In genomic region chr2:206260427-206261012, GRCh38 we compare ENCODE assay signal across 9 cellular contexts. TPM values are rescaled to one million over a fixed set of nuclear protein-coding genes. Genes with fewer than 3 reads are reported as not detected.
DNase-seq lines count a peak whose midpoint lies in the region; ATAC-seq and TF ChIP-seq lines count a peak whose summit lies in the region.
"Had no signal": no experiment of that assay in that cellular context is flagged by ENCODE, and none has a peak within 500 bp of the region (broad histone marks: within the 10 kb centered on the region; RNA-seq: fewer than 3 reads in every experiment).

No MANE protein-coding gene starts in this region.

- peak; percentile 48 for DNase-seq in SK-N-SH
- DNase-seq in heart right ventricle = no peak
- no peak for DNase-seq in stimulated activated CD4-positive, alpha-beta T cell treated with anti-CD3 and anti-CD28 coated beads, Interleukin-2, amount 100 ng/mL, for 48 hours
- no peak for DNase-seq in epidermal melanocyte (ENCODE audit: insufficient read length, low spot score)
- DNase-seq in activated gamma-delta T cell (lab: John Stamatoyannopoulos, UW) = no peak
- DNase-seq: left cardiac atrium had no signal

- H3F3A ChIP-seq in SK-N-SH (replicated peaks; ENCODE audit: insufficient read depth) = no peaks in the 10 kb centered on the region

- POLR2A ChIA-PET in SK-N-SH (lab: Yijun Ruan, JAX) = no interaction called here

- CTCF ChIA-PET in SK-N-SH (lab: Yijun Ruan, JAX) = interaction anchor here (1.0 to 4.4 kb wide), 5 partner anchors 10 to 96 kb away, joined by 3 to 20 read pairs (median 4); no protein-coding TSS in a partner anchor

- H3K4me3 ChIP-seq in BLaER1 (no peak overlapping the region), SK-N-SH (ENCODE audit: low read depth in 2 of 2, low read length in 1 of 2) (no peak overlapping the region), heart right ventricle (peak overlapping the region in 1 of 10 donors; percentile 20)

- H3K27me3 ChIP-seq in BLaER1 = peaks cover 34% of the 10 kb centered on the region
- peaks cover 45% of the 10 kb centered on the region for H3K27me3 ChIP-seq in SK-N-SH (ENCODE audit: insufficient read depth)
- H3K27me3 ChIP-seq in heart right ventricle = peaks cover 19 to 100% (median 100%) of the 10 kb centered on the region in 7 donors

- H4K20me1 ChIP-seq in BLaER1 (no peaks in the 10 kb centered on the region), SK-N-SH (ENCODE audit: insufficient read depth) (no peaks in the 10 kb centered on the region)

- H3K36me3 ChIP-seq in BLaER1 (no peaks in the 10 kb centered on the region), SK-N-SH (replicated peaks in 1 of 2; ENCODE audit: control insufficient read depth in 1 of 2, insufficient read depth in 2 of 2, low read length in 1 of 2) (no peaks in the 10 kb centered on the region), heart right ventricle (no peaks in the 10 kb centered on the region)

- WGBS in SK-N-SH (ENCODE audit: low lambda C conversion rate) = 27% methylated on average over 4 of the region's 4 CpGs
- WGBS in heart right ventricle, 2 donors = 33 to 34% methylated on average over 4 of the region's 4 CpGs

- H3K9me3 ChIP-seq in BLaER1 (peaks cover 7% of the 10 kb centered on the region), SK-N-SH (no peaks in the 10 kb centered on the region), heart right ventricle (no peaks in the 10 kb centered on the region)

- TF ChIP-seq CTCF in SK-N-SH (IDR thresholded peaks at IDR 0.05) = peak; percentile 58
- peak in 7 of 9 donors; percentile 7 to 48 (median 36) for TF ChIP-seq CTCF in heart right ventricle (IDR thresholded peaks at IDR 0.05)

- no peak overlapping the region for H2AFZ ChIP-seq in SK-N-SH (ENCODE audit: low read depth)

- H3K9me2 ChIP-seq in SK-N-SH = no peaks in the 10 kb centered on the region

- peak; percentile 58 for TF ChIP-seq RAD21 in SK-N-SH (IDR thresholded peaks at IDR 0.05; ENCODE audit: low read length)

- TF ChIP-seq EP300 in SK-N-SH (IDR thresholded peaks at IDR 0.05; ENCODE audit: borderline replicate concordance in 1 of 2, low read depth in 1 of 2, low read length in 1 of 2) = no peak

- H3K4me2 ChIP-seq in BLaER1 (peak overlapping the region; percentile 42; the same call in 1 of the 2 replicates), SK-N-SH (no peak overlapping the region)

- H3K9ac ChIP-seq in BLaER1 (no peak overlapping the region), SK-N-SH (no peak overlapping the region)

- no peaks in the 10 kb centered on the region for H3K79me2 ChIP-seq in SK-N-SH (ENCODE audit: insufficient read depth)

- H3K4me1 ChIP-seq in BLaER1 (peaks cover 10% of the 10 kb centered on the region), SK-N-SH (ENCODE audit: control insufficient read depth in 1 of 2, insufficient read depth in 2 of 2, low read depth in 1 of 2, low read length in 1 of 2) (no peaks in the 10 kb centered on the region; a peak in 1 of 4 replicates), heart right ventricle (no peaks in the 10 kb centered on the region)

- intact Hi-C loops in heart right ventricle (cut with DNase I) = loop anchor here in 3 of 10 donors (5.0 to 10.0 kb wide), 2 partner anchors 96 to 98 kb away; no protein-coding TSS in a partner anchor

- H3K27ac ChIP-seq in BLaER1 (no peak overlapping the region), SK-N-SH (ENCODE audit: low read depth in 2 of 2, low read length in 1 of 2) (no peak overlapping the region), heart right ventricle (no peak overlapping the region)

- ATAC-seq in GM18868 (IDR thresholded peaks at IDR 0.05; ENCODE audit: unreplicated experiment) (peak; percentile 91), HG03135 (IDR thresholded peaks at IDR 0.05; ENCODE audit: unreplicated experiment) (peak; percentile 86), heart right ventricle (peak in 4 of 8 donors; percentile 34 to 71 (median 54))

TF ChIP-seq in SK-N-SH, 30 proteins besides CTCF, POLR2A, EP300 and RAD21:
- TF ChIP-seq RFX5 (IDR thresholded peaks at IDR 0.05; ENCODE audit: low read length) = no peak
- no peak for TF ChIP-seq POLR2AphosphoS5 (IDR thresholded peaks at IDR 0.05; ENCODE audit: low read depth, low read length)
- TF ChIP-seq FOSL2 (IDR thresholded peaks at IDR 0.05; ENCODE audit: borderline replicate concordance, low read depth) = no peak
- TF ChIP-seq JUND (IDR thresholded peaks at IDR 0.05) = no peak
- TF ChIP-seq IRF3 (IDR thresholded peaks at IDR 0.05; ENCODE audit: low read depth, low read length) = no peak
- no peak for TF ChIP-seq YY1 (IDR thresholded peaks at IDR 0.05; ENCODE audit: low read depth)
- TF ChIP-seq, protein P1, sequence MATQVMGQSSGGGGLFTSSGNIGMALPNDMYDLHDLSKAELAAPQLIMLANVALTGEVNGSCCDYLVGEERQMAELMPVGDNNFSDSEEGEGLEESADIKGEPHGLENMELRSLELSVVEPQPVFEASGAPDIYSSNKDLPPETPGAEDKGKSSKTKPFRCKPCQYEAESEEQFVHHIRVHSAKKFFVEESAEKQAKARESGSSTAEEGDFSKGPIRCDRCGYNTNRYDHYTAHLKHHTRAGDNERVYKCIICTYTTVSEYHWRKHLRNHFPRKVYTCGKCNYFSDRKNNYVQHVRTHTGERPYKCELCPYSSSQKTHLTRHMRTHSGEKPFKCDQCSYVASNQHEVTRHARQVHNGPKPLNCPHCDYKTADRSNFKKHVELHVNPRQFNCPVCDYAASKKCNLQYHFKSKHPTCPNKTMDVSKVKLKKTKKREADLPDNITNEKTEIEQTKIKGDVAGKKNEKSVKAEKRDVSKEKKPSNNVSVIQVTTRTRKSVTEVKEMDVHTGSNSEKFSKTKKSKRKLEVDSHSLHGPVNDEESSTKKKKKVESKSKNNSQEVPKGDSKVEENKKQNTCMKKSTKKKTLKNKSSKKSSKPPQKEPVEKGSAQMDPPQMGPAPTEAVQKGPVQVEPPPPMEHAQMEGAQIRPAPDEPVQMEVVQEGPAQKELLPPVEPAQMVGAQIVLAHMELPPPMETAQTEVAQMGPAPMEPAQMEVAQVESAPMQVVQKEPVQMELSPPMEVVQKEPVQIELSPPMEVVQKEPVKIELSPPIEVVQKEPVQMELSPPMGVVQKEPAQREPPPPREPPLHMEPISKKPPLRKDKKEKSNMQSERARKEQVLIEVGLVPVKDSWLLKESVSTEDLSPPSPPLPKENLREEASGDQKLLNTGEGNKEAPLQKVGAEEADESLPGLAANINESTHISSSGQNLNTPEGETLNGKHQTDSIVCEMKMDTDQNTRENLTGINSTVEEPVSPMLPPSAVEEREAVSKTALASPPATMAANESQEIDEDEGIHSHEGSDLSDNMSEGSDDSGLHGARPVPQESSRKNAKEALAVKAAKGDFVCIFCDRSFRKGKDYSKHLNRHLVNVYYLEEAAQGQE (IDR thresholded peaks at IDR 0.05; ENCODE audit: low read depth, low read length) = no peak
- TF ChIP-seq ZBTB33 (IDR thresholded peaks at IDR 0.05; ENCODE audit: borderline replicate concordance, low read depth) = no peak
- TF ChIP-seq MAX (IDR thresholded peaks at IDR 0.05; ENCODE audit: low read depth) = no peak
- no peak for TF ChIP-seq FOXJ3 (CRISPR knock-in tag; IDR thresholded peaks at IDR 0.05)
- TF ChIP-seq TCF12 (IDR thresholded peaks at IDR 0.05) = no peak
- TF ChIP-seq GABPA (IDR thresholded peaks at IDR 0.05; ENCODE audit: low read depth) = no peak
- TF ChIP-seq CHD2 (IDR thresholded peaks at IDR 0.05; ENCODE audit: low read length, partially characterized antibody) = no peak
- TF ChIP-seq NFIC (IDR thresholded peaks at IDR 0.05; ENCODE audit: borderline replicate concordance) = no peak
- TF ChIP-seq MXI1 (IDR thresholded peaks at IDR 0.05; ENCODE audit: low read depth, low read length) = no peak
- TF ChIP-seq PBX3 (IDR thresholded peaks at IDR 0.05) = no peak
TF ChIP-seq in SK-N-SH: peak in this region for 0.

RNA-seq across cellular contexts. Expression of gene ZDBF2, which starts 13.9 kb away (rescaled TPM):
- polyA plus RNA-seq in SK-N-SH (2012; rRNA removed) = 1.4 and 1.9 TPM in 2 replicates
- 1.6 and 1.8 TPM in 2 replicates for polyA plus RNA-seq in SK-N-SH (2012; cell fraction: cytosol; rRNA removed)
- polyA plus RNA-seq in SK-N-SH (2012; cell fraction: nucleus; rRNA removed) = 2.2 and 4.7 TPM in 2 replicates
- total RNA-seq in heart right ventricle = 10 to 100 TPM in 6 of 10 donors, 1 to 10 TPM in 4; 7.0 to 15.6 (median 10.9) TPM
- polyA plus RNA-seq in heart right ventricle = 1 to 10 TPM in 1 of 2 donors, under 1 TPM in 1; 0.72 to 2.3 TPM
